9 cellular contexts compared by ENCODE assay signal in genomic region chr11:73931039-73931645, GRCh38. TPM values are rescaled to one million over a fixed set of nuclear protein-coding genes. Genes with fewer than 3 reads are reported as not detected.
DNase-seq lines count a peak whose midpoint lies in the region; ATAC-seq, FAIRE-seq and TF ChIP-seq lines count a peak whose summit lies in the region.
"Had no signal": no experiment of that assay in that cellular context is flagged by ENCODE, and none has a peak within 500 bp of the region (broad histone marks: within the 10 kb centered on the region; RNA-seq: fewer than 3 reads in every experiment).

No MANE protein-coding gene starts in this region.

- no peaks in the 10 kb centered on the region for H3K79me2 ChIP-seq in GM12878 (ENCODE audit: control insufficient read depth, insufficient read depth, low read length)

- FAIRE-seq in GM12878 (lab: Jason Lieb, UNC): no peak

- H3K9me3 ChIP-seq in HAP-1: no peaks in the 10 kb centered on the region
- no peaks in the 10 kb centered on the region for H3K9me3 ChIP-seq in GM12878 (replicated peaks; ENCODE audit: control insufficient read depth, insufficient read depth, low read length)
- H3K9me3 ChIP-seq: Peyer's patch had no signal

- ATAC-seq in GM12878: peak; percentile 78
- ATAC-seq in GM18858 (IDR thresholded peaks at IDR 0.05; ENCODE audit: unreplicated experiment): no peak
- ATAC-seq in HG02763 (IDR thresholded peaks at IDR 0.05; ENCODE audit: unreplicated experiment): no peak

- TF ChIP-seq POLR2A in GM12878 (IDR thresholded peaks at IDR 0.05; ENCODE audit: low read depth, low read length): no peak

- CTCF ChIA-PET in GM12878 (lab: Yijun Ruan, JAX): interaction anchor here (0.6 to 2.2 kb wide), 17 partner anchors 10 to 580 kb away, joined by 3 to 29 read pairs (median 3); partner anchors contain the start of genes COA4 and PAAF1

- POLR2A ChIA-PET in GM12878 (lab: Charles Lee): interaction anchor here (0.5 to 0.6 kb wide), 2 partner anchors 45 to 49 kb away, joined by 3 read pairs; no protein-coding TSS in a partner anchor

- H3K27ac ChIP-seq in GM12878 (ENCODE audit: control insufficient read depth, insufficient read depth): no peak overlapping the region
- H3K27ac ChIP-seq: Peyer's patch had no signal

- in situ Hi-C loops in HAP-1 (cut with MboI; ENCODE audit: low sequenced_read_pairs): no loop called here
- in situ Hi-C loops in GM12878 (cut with MboI): no loop called here

- SMC1A ChIA-PET in GM12878 (lab: Charles Lee; ENCODE audit: uncharacterized antibody, unreplicated experiment): interaction anchor here (0.8 to 2.0 kb wide), 5 partner anchors 13 to 453 kb away, joined by 3 to 16 read pairs (median 3); no protein-coding TSS in a partner anchor

- 81% methylated on average over 7 of the region's 7 CpGs for WGBS in GM12878 (ENCODE audit: insufficient coverage, insufficient replicate concordance, low lambda C conversion rate, missing lambda C conversion rate)

- BruUV-seq in GM12878 (replicated peaks; lab: Mats Ljungman, UMichigan): no TSS peak

- TF ChIP-seq RAD21 in GM12878 (IDR thresholded peaks at IDR 0.05; ENCODE audit: insufficient read depth, low read depth, low read length): peak; percentile 47; the same call in 1 of the 2 replicates

- H3K36me3 ChIP-seq in HAP-1 (replicated peaks): peaks cover 25% of the 10 kb centered on the region
- peaks cover 6 to 25% of the 10 kb centered on the region in 2 experiments for H3K36me3 ChIP-seq in GM12878 (ENCODE audit: control insufficient read depth in 2 of 2, insufficient read depth in 2 of 2, low read length in 1 of 2)
- H3K36me3 ChIP-seq in kidney epithelial cell (ENCODE audit: control insufficient read depth, insufficient read depth, low read length): peaks cover 2% of the 10 kb centered on the region

- intact Hi-C loops in GM12878 (cut with micrococcal nuclease; ENCODE audit: unreplicated experiment): loop anchor here (5.0 kb wide), 1 partner anchor 304 kb away; no protein-coding TSS in a partner anchor

- RAD21 ChIA-PET in GM12878 (lab: Charles Lee; ENCODE audit: unreplicated experiment): interaction anchor here (0.6 to 1.6 kb wide), 9 partner anchors 12 to 306 kb away, joined by 3 to 29 read pairs (median 3); no protein-coding TSS in a partner anchor

- DNase-seq in COR-L47 (lab: John Stamatoyannopoulos, UW): peak; percentile 53
- peak; percentile 70 to 86 for DNase-seq in HAP-1 (ENCODE audit: low spot score in 2 of 2)
- DNase-seq in NCI-H460 (ENCODE audit: extremely low read depth, low read depth): peak; percentile 56
- no peak for DNase-seq in GM12878 (ENCODE audit: low read depth, low spot score)
- DNase-seq in kidney epithelial cell (ENCODE audit: low read depth): peak; percentile 48
- no peak for DNase-seq in germinal center (ENCODE audit: low spot score)

- H3K4me2 ChIP-seq in GM12878 (ENCODE audit: control insufficient read depth, insufficient read depth): no peak overlapping the region

- TF ChIP-seq CTCF in GM12878 (IDR thresholded peaks at IDR 0.05 in 2 of 3, conservative IDR thresholded peaks at IDR 0.05 in 1 of 3; ENCODE audit: control insufficient read depth in 2 of 3, extremely low read depth in 1 of 3, insufficient read depth in 1 of 3, low read depth in 3 of 3, low read length in 3 of 3) (peak in 2 of 3 experiments; percentile 37 to 60; a peak in 3 of 6 replicates), kidney epithelial cell (IDR thresholded peaks at IDR 0.05; ENCODE audit: insufficient read depth, low read length, poor library complexity, severe bottlenecking) (peak; percentile 50)

- TF ChIP-seq EP300 in GM12878 (IDR thresholded peaks at IDR 0.05; ENCODE audit: borderline replicate concordance in 1 of 2, control insufficient read depth in 1 of 2, low read depth in 2 of 2, low read length in 2 of 2): no peak

- H3K9ac ChIP-seq in GM12878 (ENCODE audit: control insufficient read depth, insufficient read depth, low read length): no peak overlapping the region

- H3K27me3 ChIP-seq in HAP-1 (ENCODE audit: low read depth) (no peaks in the 10 kb centered on the region), GM12878 (replicated peaks in 1 of 2; ENCODE audit: control insufficient read depth in 2 of 2, insufficient read depth in 2 of 2, low read length in 1 of 2) (no peaks in the 10 kb centered on the region), kidney epithelial cell (ENCODE audit: control insufficient read depth, insufficient read depth, low read length) (no peaks in the 10 kb centered on the region)
- H3K27me3 ChIP-seq: Peyer's patch had no signal

- H3K4me1 ChIP-seq in HAP-1 (no peaks in the 10 kb centered on the region), GM12878 (ENCODE audit: control insufficient read depth, insufficient read depth, low read length) (no peaks in the 10 kb centered on the region)
- H3K4me1 ChIP-seq: Peyer's patch had no signal

- H3K4me3 ChIP-seq in HAP-1 (no peak overlapping the region), GM12878 (no peak overlapping the region), kidney epithelial cell (ENCODE audit: low read depth, low read length) (no peak overlapping the region)
- H3K4me3 ChIP-seq: Peyer's patch had no signal

- no peaks in the 10 kb centered on the region for H4K20me1 ChIP-seq in GM12878 (ENCODE audit: control insufficient read depth, insufficient read depth)

- no peak overlapping the region for H2AFZ ChIP-seq in GM12878 (ENCODE audit: control insufficient read depth, low read depth, low read length)

RNA-seq across cellular contexts. Expression of gene DNAJB13, which starts 19.7 kb away (rescaled TPM):
- total RNA-seq in NCI-H460 (2014; rRNA removed; shearing (Covaris generic)): not detected in 2 replicates
- polyA plus RNA-seq in NCI-H460 (2014; cell fraction: nucleus; rRNA removed): not detected in 2 replicates
- 0.56 and 0.61 TPM in 2 replicates for total RNA-seq in GM12878 (2013; cell fraction: nucleolus; rRNA removed)
- total RNA-seq in GM12878 (2014; rRNA removed): not detected in 2 replicates
- total RNA-seq in GM12878 (2014; rRNA removed; fragmentation: Illumina TruSeq; extraction: Trizol): not detected in 2 replicates
- total RNA-seq in GM12878 (2021): not detected in 2 replicates
- polyA plus RNA-seq in GM12878 (2011; ENCODE audit: low read depth): not detected
- polyA plus RNA-seq in GM12878 (2011; rRNA removed): 0.76 and 0.86 TPM in 2 replicates
- polyA plus RNA-seq in GM12878 (2011; cell fraction: cytosol; rRNA removed): 0.33 and 0.34 TPM in 2 replicates
- 1.1 and 1.3 TPM in 2 replicates for polyA plus RNA-seq in GM12878 (2011; cell fraction: nucleus; rRNA removed)
- 0.14 and 0.26 TPM in 2 replicates for polyA plus RNA-seq in GM12878 (2012)
- polyA plus RNA-seq in GM12878 (2014; fragmentation: Illumina TruSeq; extraction: Trizol): 0.07 TPM in 1 of 2 replicates, not detected in the other
- not detected for polyA plus RNA-seq in GM12878 (2014; fragmentation: Nextera tagmentation; extraction: Ambion mirVana)
- polyA plus RNA-seq in GM12878 (2014; rRNA removed): 0.15 TPM in 1 of 2 replicates, not detected in the other
- polyA plus RNA-seq in GM12878 (2016; fragmentation: Nextera tagmentation; extraction: Ambion mirVana): not detected
- polyA minus RNA-seq in GM12878 (2011; rRNA and poly(A)+ RNA removed): 0.21 TPM in 1 of 2 replicates, not detected in the other
- not detected in 2 replicates for polyA minus RNA-seq in GM12878 (2011; cell fraction: cytosol; rRNA and poly(A)+ RNA removed)
- 0.60 TPM in 1 of 2 replicates, not detected in the other for polyA minus RNA-seq in GM12878 (2011; cell fraction: nucleus; rRNA and poly(A)+ RNA removed)
- total RNA-seq in kidney epithelial cell: not detected in 2 replicates

RNA-seq across cellular contexts. Expression of gene UCP2, which starts 51.5 kb away (rescaled TPM):
- 0.26 and 0.45 TPM in 2 replicates for total RNA-seq in NCI-H460 (2014; rRNA removed; shearing (Covaris generic))
- 5.7 and 798 TPM in 2 replicates for polyA plus RNA-seq in NCI-H460 (2014; cell fraction: nucleus; rRNA removed)
- total RNA-seq in GM12878 (2013; cell fraction: nucleolus; rRNA removed): 59.6 and 64.1 TPM in 2 replicates
- total RNA-seq in GM12878 (2014; rRNA removed) (31.1 and 34.0 TPM in 2 replicates), GM12878 (2014; rRNA removed; fragmentation: Illumina TruSeq; extraction: Trizol) (32.9 and 36.0 TPM in 2 replicates), GM12878 (2021) (224 and 237 TPM in 2 replicates), kidney epithelial cell (13.0 and 18.5 TPM in 2 replicates)
- polyA plus RNA-seq in GM12878 (2011; ENCODE audit: low read depth): 127 TPM
- polyA plus RNA-seq in GM12878 (2011; rRNA removed) (27.6 and 52.2 TPM in 2 replicates), GM12878 (2014; fragmentation: Illumina TruSeq; extraction: Trizol) (122 and 187 TPM in 2 replicates), GM12878 (2014; fragmentation: Nextera tagmentation; extraction: Ambion mirVana) (100 to 1,000 TPM; 122 to 134 TPM), GM12878 (2014; rRNA removed) (158 and 175 TPM in 2 replicates), GM12878 (2016; fragmentation: Nextera tagmentation; extraction: Ambion mirVana) (100 to 1,000 TPM; 228 to 248 TPM)
- 146 and 147 TPM in 2 replicates for polyA plus RNA-seq in GM12878 (2011; cell fraction: cytosol; rRNA removed)
- polyA plus RNA-seq in GM12878 (2011; cell fraction: nucleus; rRNA removed): 71.7 and 83.1 TPM in 2 replicates
- polyA plus RNA-seq in GM12878 (2012): 196 and 231 TPM in 2 replicates
- polyA minus RNA-seq in GM12878 (2011; rRNA and poly(A)+ RNA removed): 116 and 196 TPM in 2 replicates
- polyA minus RNA-seq in GM12878 (2011; cell fraction: cytosol; rRNA and poly(A)+ RNA removed): 109 TPM in 2 replicates
- 77.9 and 115 TPM in 2 replicates for polyA minus RNA-seq in GM12878 (2011; cell fraction: nucleus; rRNA and poly(A)+ RNA removed)

RNA-seq across cellular contexts. Expression of gene PAAF1, which starts 54.3 kb away (rescaled TPM):
- total RNA-seq in NCI-H460 (2014; rRNA removed; shearing (Covaris generic)): 8.2 and 8.6 TPM in 2 replicates
- 3.7 and 10.7 TPM in 2 replicates for polyA plus RNA-seq in NCI-H460 (2014; cell fraction: nucleus; rRNA removed)
- total RNA-seq in GM12878 (2013; cell fraction: nucleolus; rRNA removed): 61.7 and 71.4 TPM in 2 replicates
- total RNA-seq in GM12878 (2014; rRNA removed): 13.7 and 15.5 TPM in 2 replicates
- 15.2 and 16.2 TPM in 2 replicates for total RNA-seq in GM12878 (2014; rRNA removed; fragmentation: Illumina TruSeq; extraction: Trizol)
- 25.1 and 25.7 TPM in 2 replicates for total RNA-seq in GM12878 (2021)
- polyA plus RNA-seq in GM12878 (2011; ENCODE audit: low read depth): 22.5 TPM
- polyA plus RNA-seq in GM12878 (2011; rRNA removed): 26.2 and 26.7 TPM in 2 replicates
- polyA plus RNA-seq in GM12878 (2011; cell fraction: cytosol; rRNA removed): 16.6 and 22.6 TPM in 2 replicates
- 21.1 and 26.3 TPM in 2 replicates for polyA plus RNA-seq in GM12878 (2011; cell fraction: nucleus; rRNA removed)
- 21.7 and 28.7 TPM in 2 replicates for polyA plus RNA-seq in GM12878 (2012)
- 32.1 and 46.4 TPM in 2 replicates for polyA plus RNA-seq in GM12878 (2014; fragmentation: Illumina TruSeq; extraction: Trizol)
- polyA plus RNA-seq in GM12878 (2014; fragmentation: Nextera tagmentation; extraction: Ambion mirVana): 10 to 100 TPM; 51.8 to 55.9 TPM
- polyA plus RNA-seq in GM12878 (2014; rRNA removed): 17.7 and 19.4 TPM in 2 replicates
- 10 to 100 TPM; 60.2 to 70.6 TPM for polyA plus RNA-seq in GM12878 (2016; fragmentation: Nextera tagmentation; extraction: Ambion mirVana)
- 19.0 and 22.5 TPM in 2 replicates for polyA minus RNA-seq in GM12878 (2011; rRNA and poly(A)+ RNA removed)
- polyA minus RNA-seq in GM12878 (2011; cell fraction: cytosol; rRNA and poly(A)+ RNA removed): 7.2 and 11.9 TPM in 2 replicates
- polyA minus RNA-seq in GM12878 (2011; cell fraction: nucleus; rRNA and poly(A)+ RNA removed): 10.3 and 14.8 TPM in 2 replicates
- total RNA-seq in kidney epithelial cell: 11.8 and 11.9 TPM in 2 replicates

RNA-seq across cellular contexts. Expression of gene COA4, which starts 54.5 kb away (rescaled TPM):
- 60.3 and 63.3 TPM in 2 replicates for total RNA-seq in NCI-H460 (2014; rRNA removed; shearing (Covaris generic))
- 97.4 and 117 TPM in 2 replicates for polyA plus RNA-seq in NCI-H460 (2014; cell fraction: nucleus; rRNA removed)
- 95.7 and 96.0 TPM in 2 replicates for total RNA-seq in GM12878 (2013; cell fraction: nucleolus; rRNA removed)
- total RNA-seq in GM12878 (2014; rRNA removed) (132 and 146 TPM in 2 replicates), GM12878 (2014; rRNA removed; fragmentation: Illumina TruSeq; extraction: Trizol) (107 and 112 TPM in 2 replicates), GM12878 (2021) (94.9 and 97.2 TPM in 2 replicates), kidney epithelial cell (80.8 and 103 TPM in 2 replicates)
- 36.6 TPM for polyA plus RNA-seq in GM12878 (2011; ENCODE audit: low read depth)
- polyA plus RNA-seq in GM12878 (2011; rRNA removed) (85.2 and 95.5 TPM in 2 replicates), GM12878 (2014; fragmentation: Illumina TruSeq; extraction: Trizol) (60.1 and 96.4 TPM in 2 replicates), GM12878 (2014; fragmentation: Nextera tagmentation; extraction: Ambion mirVana) (10 to 100 TPM; 84.8 to 89.1 TPM), GM12878 (2014; rRNA removed) (173 and 180 TPM in 2 replicates), GM12878 (2016; fragmentation: Nextera tagmentation; extraction: Ambion mirVana) (100 to 1,000 TPM; 150 to 157 TPM)
- polyA plus RNA-seq in GM12878 (2011; cell fraction: cytosol; rRNA removed): 132 and 134 TPM in 2 replicates
- polyA plus RNA-seq in GM12878 (2011; cell fraction: nucleus; rRNA removed): 68.3 and 74.0 TPM in 2 replicates
- polyA plus RNA-seq in GM12878 (2012): 67.7 and 71.1 TPM in 2 replicates
- polyA minus RNA-seq in GM12878 (2011; rRNA and poly(A)+ RNA removed): 54.1 and 81.2 TPM in 2 replicates
- 18.7 and 30.5 TPM in 2 replicates for polyA minus RNA-seq in GM12878 (2011; cell fraction: cytosol; rRNA and poly(A)+ RNA removed)
- polyA minus RNA-seq in GM12878 (2011; cell fraction: nucleus; rRNA and poly(A)+ RNA removed): 36.8 and 50.5 TPM in 2 replicates

Comparison
In these comparisons a context has a peak if more than half of its experiments do, and no peak if none do; other contexts are left out.
1. DNase-seq: peak in COR-L47 (single experiment), HAP-1 (2 of 2), NCI-H460 (single experiment) and kidney epithelial cell (single experiment); none in GM12878 (single experiment) and germinal center (single experiment).